Comparison of ENCODE assay signal across 21 cellular contexts in genomic region chr2:51108794-51109193, GRCh38.
DNase-seq lines count a peak whose midpoint lies in the region; ATAC-seq, FAIRE-seq and TF ChIP-seq lines count a peak whose summit lies in the region.
"Had no signal": no experiment of that assay in that cellular context is flagged by ENCODE, and none has a peak within 500 bp of the region (broad histone marks: within the 10 kb centered on the region; RNA-seq: fewer than 3 reads in every experiment).

No MANE protein-coding gene starts in this region.

- H3K4me2 ChIP-seq in HepG2 (ENCODE audit: low read depth, low read length) (no peak overlapping the region), K562 (ENCODE audit: insufficient read depth, low read length) (no peak overlapping the region)
- H3K4me2 ChIP-seq: A549; BLaER1 treated with 17β-estradiol and CSF1 and Interleukin-3, amounts not matched to agents 10 nM and 100 nM had no signal

- DNase-seq in HepG2 (ENCODE audit: low spot score), result no peak
- no peak for DNase-seq in right lobe of liver
- no peak for DNase-seq in K562 (ENCODE audit: extremely low read depth in 1 of 4, low spot score in 3 of 4)
- DNase-seq in NCI-H345 (lab: John Stamatoyannopoulos, UW), result no peak
- no peak for DNase-seq in erythroblast (lab: John Stamatoyannopoulos, UW)
- DNase-seq: AML-193; Caco-2; Calu3; CD4-positive, alpha-beta T cell; CD8-positive, alpha-beta T cell; DMS79 treated with DMSO at 0.1 percent for 48 hours; GDM1 had no signal

- no peaks in the 10 kb centered on the region for H3K9me3 Mint-ChIP-seq in nephron

- no peaks in the 10 kb centered on the region for H3K4me1 ChIP-seq in HepG2 (ENCODE audit: insufficient read depth, low read length)
- no peaks in the 10 kb centered on the region for H3K4me1 ChIP-seq in right lobe of liver
- no peaks in the 10 kb centered on the region for H3K4me1 ChIP-seq in K562 (replicated peaks in 1 of 2; ENCODE audit: control insufficient read depth in 2 of 2, insufficient read depth in 2 of 2, low read length in 2 of 2)
- H3K4me1 ChIP-seq: A549; BLaER1 treated with 17β-estradiol and CSF1 and Interleukin-3, amounts not matched to agents 10 nM and 100 nM; Caco-2 had no signal

- intact Hi-C loops in HepG2 (cut with micrococcal nuclease; ENCODE audit: unreplicated experiment), result no loop called here
- intact Hi-C loops in right lobe of liver (cut with DNase I), result no loop called here
- intact Hi-C loops in K562 (cut with micrococcal nuclease), result no loop called here

- no peak for TF ChIP-seq CTCF in HepG2 (CRISPR knock-in tag; IDR thresholded peaks at IDR 0.05)
- TF ChIP-seq CTCF in right lobe of liver (IDR thresholded peaks at IDR 0.05), result no peak
- no peak for TF ChIP-seq CTCF in K562 (IDR thresholded peaks at IDR 0.05 in 2 of 3, conservative IDR thresholded peaks at IDR 0.05 in 1 of 3; ENCODE audit: insufficient read depth in 2 of 3, low read depth in 1 of 3, low read length in 3 of 3)
- no peak for TF ChIP-seq CTCF in nephron (IDR thresholded peaks at IDR 0.05; ENCODE audit: unreplicated experiment in 3 of 3)

- WGBS in HepG2 (ENCODE audit: low lambda C conversion rate), result 90% methylated on average over 1 of the region's 1 CpG
- 86% methylated on average over 1 of the region's 1 CpG for WGBS in right lobe of liver (ENCODE audit: insufficient coverage, low coverage, low lambda C conversion rate, missing lambda C conversion rate)
- WGBS in K562 (ENCODE audit: insufficient coverage, low coverage, missing lambda C conversion rate), result 0% methylated on average over 1 of the region's 1 CpG

- no peaks in the 10 kb centered on the region for H3K36me3 Mint-ChIP-seq in nephron (ENCODE audit: low read depth)
- H3K36me3 Mint-ChIP-seq: CD8-positive, alpha-beta T cell had no signal

- H3K4me3 ChIP-seq in HepG2 (replicated peaks in 1 of 3; ENCODE audit: insufficient read depth in 1 of 3, low read depth in 2 of 3, low read length in 3 of 3) (no peak overlapping the region), right lobe of liver (no peak overlapping the region), K562 (no peak overlapping the region)
- H3K4me3 ChIP-seq: A549; BLaER1 treated with 17β-estradiol and CSF1 and Interleukin-3, amounts not matched to agents 10 nM and 100 nM; GM12878 had no signal

- H3K27me3 ChIP-seq in HepG2 (ENCODE audit: control insufficient read depth in 1 of 2, insufficient read depth in 2 of 2, low read length in 2 of 2), result no peaks in the 10 kb centered on the region
- no peaks in the 10 kb centered on the region for H3K27me3 ChIP-seq in right lobe of liver
- no peaks in the 10 kb centered on the region for H3K27me3 ChIP-seq in K562 (ENCODE audit: control insufficient read depth in 2 of 2, insufficient read depth in 2 of 2, low read length in 2 of 2)
- H3K27me3 ChIP-seq: BLaER1 treated with 17β-estradiol and CSF1 and Interleukin-3, amounts not matched to agents 10 nM and 100 nM had no signal

- in situ Hi-C loops in HepG2 (cut with HindIII; ENCODE audit: extremely low pct_ligation_motif_present, low pct_unique_long_range_greater_than_20kb) (no loop called here), K562 (cut with MboI) (no loop called here)

- no peaks in the 10 kb centered on the region for H4K20me1 ChIP-seq in HepG2 (ENCODE audit: insufficient read depth, low read length)
- no peaks in the 10 kb centered on the region for H4K20me1 ChIP-seq in K562 (replicated peaks; ENCODE audit: control insufficient read depth, insufficient read depth, low read length)
- H4K20me1 ChIP-seq: BLaER1 treated with 17β-estradiol and CSF1 and Interleukin-3, amounts not matched to agents 10 nM and 100 nM had no signal

- TF ChIP-seq EP300 in HepG2 (IDR thresholded peaks at IDR 0.05; ENCODE audit: low read depth in 2 of 2, low read length in 2 of 2) (no peak), HepG2 (CRISPR knock-in tag; IDR thresholded peaks at IDR 0.05; ENCODE audit: borderline replicate concordance) (no peak), K562 (IDR thresholded peaks at IDR 0.05; ENCODE audit: low read length) (no peak)

- no TSS peak for BruUV-seq in HepG2 (replicated peaks; lab: Mats Ljungman, UMichigan)
- no TSS peak for BruUV-seq in K562 (replicated peaks; lab: Mats Ljungman, UMichigan)

- CTCF ChIA-PET in HepG2 (lab: Yijun Ruan, JAX; ENCODE audit: low intra/inter-chr PET ratio, low total read pairs), result no interaction called here
- CTCF ChIA-PET in K562 (lab: Yijun Ruan, JAX; ENCODE audit: low intra/inter-chr PET ratio), result no interaction called here

- peaks cover 15% of the 10 kb centered on the region for H3K4me1 Mint-ChIP-seq in nephron
- H3K4me1 Mint-ChIP-seq: B cell had no signal

- no peak overlapping the region for H3K4me3 Mint-ChIP-seq in nephron
- H3K4me3 Mint-ChIP-seq: B cell; CD4-positive, alpha-beta T cell; CD8-positive, alpha-beta T cell had no signal

- H3K79me2 ChIP-seq in HepG2 (ENCODE audit: insufficient read depth, low read length) (no peaks in the 10 kb centered on the region), K562 (ENCODE audit: control insufficient read depth, insufficient read depth, low read length) (no peaks in the 10 kb centered on the region)

- H3K9ac ChIP-seq in HepG2 (ENCODE audit: insufficient read depth, low read depth, low read length) (no peak overlapping the region), K562 (ENCODE audit: insufficient read depth in 1 of 2, low read depth in 2 of 2, low read length in 2 of 2) (no peak overlapping the region)
- H3K9ac ChIP-seq: BLaER1 treated with 17β-estradiol and CSF1 and Interleukin-3, amounts not matched to agents 10 nM and 100 nM had no signal

- no peak overlapping the region for H3K27ac ChIP-seq in HepG2 (ENCODE audit: extremely low read length, insufficient read depth, low read length)
- H3K27ac ChIP-seq in right lobe of liver, result no peak overlapping the region
- no peak overlapping the region for H3K27ac ChIP-seq in K562 (ENCODE audit: extremely low read depth, low read depth, low read length)
- H3K27ac ChIP-seq: 22Rv1; A549; BLaER1 treated with 17β-estradiol and CSF1 and Interleukin-3, amounts not matched to agents 10 nM and 100 nM; C4-2B had no signal

- TF ChIP-seq RAD21 in HepG2 (CRISPR knock-in tag; IDR thresholded peaks at IDR 0.05) (no peak), K562 (CRISPR knock-in tag; conservative IDR thresholded peaks at IDR 0.05 in 1 of 2, IDR thresholded peaks at IDR 0.05 in 1 of 2) (no peak)

- POLR2A ChIA-PET in HepG2 (lab: Yijun Ruan, JAX), result no interaction called here
- POLR2A ChIA-PET in K562 (lab: Yijun Ruan, JAX), result no interaction called here

- no peaks in the 10 kb centered on the region for H3K36me3 ChIP-seq in HepG2 (replicated peaks in 1 of 2; ENCODE audit: control insufficient read depth in 1 of 2, insufficient read depth in 2 of 2, low read length in 2 of 2)
- no peaks in the 10 kb centered on the region for H3K36me3 ChIP-seq in right lobe of liver
- H3K36me3 ChIP-seq in K562 (ENCODE audit: control insufficient read depth, insufficient read depth, low read length), result no peaks in the 10 kb centered on the region
- H3K36me3 ChIP-seq: BLaER1 treated with 17β-estradiol and CSF1 and Interleukin-3, amounts not matched to agents 10 nM and 100 nM had no signal

- ATAC-seq in HepG2 (no peak), right lobe of liver (no peak), K562 (no peak)
- ATAC-seq: A549; CD8-positive, alpha-beta T cell; GM12878 had no signal

- H3K27me3 Mint-ChIP-seq in nephron (ENCODE audit: low read depth), result no peaks in the 10 kb centered on the region
- H3K27me3 Mint-ChIP-seq: B cell; CD4-positive, alpha-beta T cell had no signal

- no peaks in the 10 kb centered on the region for H3K9me1 ChIP-seq in K562 (ENCODE audit: control insufficient read depth, insufficient read depth, low read length)

- TF ChIP-seq POLR2A in HepG2 (IDR thresholded peaks at IDR 0.05; ENCODE audit: insufficient read depth in 1 of 2, low read depth in 2 of 2, low read length in 2 of 2), result no peak
- no peak for TF ChIP-seq POLR2A in right lobe of liver (IDR thresholded peaks at IDR 0.05)
- no peak for TF ChIP-seq POLR2A in K562 (conservative IDR thresholded peaks at IDR 0.05)
- TF ChIP-seq POLR2A in erythroblast (IDR thresholded peaks at IDR 0.05; ENCODE audit: low read length), result no peak

- FAIRE-seq in HepG2 (lab: Jason Lieb, UNC), result no peak
- FAIRE-seq in K562 (lab: Jason Lieb, UNC), result no peak
- FAIRE-seq: A549, D721Med, GM12878, GM19239 had no signal

- no peaks in the 10 kb centered on the region for H3K9me3 ChIP-seq in HepG2 (ENCODE audit: low read length)
- no peaks in the 10 kb centered on the region for H3K9me3 ChIP-seq in right lobe of liver
- H3K9me3 ChIP-seq in K562 (replicated peaks; ENCODE audit: control insufficient read depth, insufficient read depth, low read depth, low read length), result no peaks in the 10 kb centered on the region
- H3K9me3 ChIP-seq: A549; BLaER1 treated with 17β-estradiol and CSF1 and Interleukin-3, amounts not matched to agents 10 nM and 100 nM; Caco-2 had no signal

- H3K27ac Mint-ChIP-seq in nephron, result peak overlapping the region in 2 of 3 experiments; percentile 11 to 15
- H3K27ac Mint-ChIP-seq: B cell; CD4-positive, alpha-beta T cell; CD8-positive, alpha-beta T cell had no signal

- H2AFZ ChIP-seq in HepG2 (ENCODE audit: low read length), result no peak overlapping the region
- H2AFZ ChIP-seq in K562 (ENCODE audit: low read depth, low read length), result no peak overlapping the region

TF ChIP-seq in HepG2, 621 proteins besides CTCF, POLR2A, EP300 and RAD21 (continues in another document):
- TF ChIP-seq CEBPB (IDR thresholded peaks at IDR 0.05; ENCODE audit: borderline replicate concordance, low read depth, low read length), result peak; percentile 68; the same call in 1 of the 2 replicates

TF ChIP-seq in K562, 482 proteins besides CTCF, POLR2A, EP300 and RAD21:
- TF ChIP-seq ZNF707 (CRISPR knock-in tag; conservative IDR thresholded peaks at IDR 0.05) (no peak), LARP7 (IDR thresholded peaks at IDR 0.05) (no peak), POLR2H (tag; IDR thresholded peaks at IDR 0.05; ENCODE audit: low read depth) (no peak), SETDB1 (IDR thresholded peaks at IDR 0.05; ENCODE audit: low read length) (no peak), CEBPG (CRISPR knock-in tag; IDR thresholded peaks at IDR 0.05) (no peak), CEBPG (tag; conservative IDR thresholded peaks at IDR 0.05 in 1 of 2, IDR thresholded peaks at IDR 0.05 in 1 of 2) (peak in 1 of 2 experiments; percentile 80; a peak in 2 of 4 replicates), YBX1 (IDR thresholded peaks at IDR 0.05) (no peak), ZFP30 (CRISPR knock-in tag; IDR thresholded peaks at IDR 0.05; ENCODE audit: borderline replicate concordance) (no peak), ZNF121 (CRISPR knock-in tag; conservative IDR thresholded peaks at IDR 0.05) (no peak), BHLHE40 (IDR thresholded peaks at IDR 0.05; ENCODE audit: low read length) (no peak), ZNF764 (CRISPR knock-in tag; IDR thresholded peaks at IDR 0.05; ENCODE audit: low read depth) (no peak), CC2D1A (IDR thresholded peaks at IDR 0.05) (no peak), SNAPC5 (CRISPR knock-in tag; IDR thresholded peaks at IDR 0.05) (no peak), CEBPB (tag; IDR thresholded peaks at IDR 0.05) (peak; percentile 69)
TF ChIP-seq in K562: peak in this region for 2.

Comparison
In these comparisons a context has a peak if more than half of its experiments do, and no peak if none do; other contexts are left out.
1. Of the 241 proteins assayed by ChIP-seq in both HepG2 and K562: peak only in HepG2: none; only in K562: none; in both: CEBPB; in neither: 239; mixed calls (peak in some experiments, not most) for 1.